In genomic region chrX:13062331-13062730, GRCh38 we compare ENCODE assay signal across 6 cellular contexts. TPM values are rescaled to one million over a fixed set of nuclear protein-coding genes. Genes with fewer than 3 reads are reported as not detected.
"Had no signal": no experiment of that assay in that cellular context is flagged by ENCODE, and none has a peak within 500 bp of the region (broad histone marks: within the 10 kb centered on the region; RNA-seq: fewer than 3 reads in every experiment).

No MANE protein-coding gene starts in this region.

RNA-seq across cellular contexts. Expression of gene FAM9C, which starts 17.9 kb away (rescaled TPM):
- total RNA-seq: GM23248, GM23338, H1, H4, H9, HFFc6 had no signal
- polyA plus RNA-seq: GM23248, H1 had no signal
